Comparison of ENCODE assay signal across 17 cellular contexts in genomic region chr2:95058989-95059601, GRCh38. TPM values are rescaled to one million over a fixed set of nuclear protein-coding genes. Genes with fewer than 3 reads are reported as not detected.
DNase-seq lines count a peak whose midpoint lies in the region; ATAC-seq and TF ChIP-seq lines count a peak whose summit lies in the region.
"Had no signal": no experiment of that assay in that cellular context is flagged by ENCODE, and none has a peak within 500 bp of the region (broad histone marks: within the 10 kb centered on the region; RNA-seq: fewer than 3 reads in every experiment).

No MANE protein-coding gene starts in this region.

- ATAC-seq in CD4-positive, CD25-positive, alpha-beta regulatory T cell (ENCODE audit: low read depth in 2 of 2), result no peak
- no peak for ATAC-seq in PC-3
- ATAC-seq: activated T-helper 17 cell treated with anti-CD3 and anti-CD28 coated beads, Interleukin-2, amount 50 U/mL, for 72 hours; stimulated activated effector memory CD8-positive, alpha-beta T cell treated with anti-CD3 and anti-CD28 coated beads, Interleukin-12 subunit alpha, Interleukin-12 subunit beta, amount 100 ng/mL, for 72 hours had no signal

- H3F3A ChIP-seq in PC-3 (ENCODE audit: low read length, unreplicated experiment), result no peaks in the 10 kb centered on the region
- no peaks in the 10 kb centered on the region for H3F3A ChIP-seq in MM.1S (ENCODE audit: insufficient read depth, low read length)

- intact Hi-C loops in PC-3 (cut with micrococcal nuclease) (no loop called here), posterior vena cava (cut with DNase I) (no loop called here)

- no TSS peak for BruUV-seq in PC-3 (replicated peaks; lab: Mats Ljungman, UMichigan)

- no peaks in the 10 kb centered on the region for H3K9me3 Mint-ChIP-seq in CD4-positive, CD25-positive, alpha-beta regulatory T cell
- H3K9me3 Mint-ChIP-seq: activated CD4-positive, alpha-beta T cell treated with anti-CD3 and anti-CD28 coated beads, Interleukin-2, amount 10 ng/mL, durations not matched to agents 24 days and 14 days; activated T-helper 17 cell treated with anti-CD3 and anti-CD28 coated beads, Interleukin-2, amount 50 U/mL, for 72 hours; stimulated activated effector memory CD8-positive, alpha-beta T cell treated with anti-CD3 and anti-CD28 coated beads, Interleukin-12 subunit alpha, Interleukin-12 subunit beta, amount 100 ng/mL, for 72 hours had no signal

- H3K4me2 ChIP-seq in PC-3 (ENCODE audit: low read length) (0 out of 2 replicates have a peak overlapping the region, but pooled peaks have one; percentile 35), MM.1S (ENCODE audit: low read depth, low read length) (no peak overlapping the region)

- peaks cover 16 to 74% (median 39%) of the 10 kb centered on the region in 4 donors for H3K4me1 Mint-ChIP-seq in CD4-positive, CD25-positive, alpha-beta regulatory T cell

- no peaks in the 10 kb centered on the region for H3K9me3 ChIP-seq in CD4-positive, CD25-positive, alpha-beta regulatory T cell (ENCODE audit: control insufficient read depth in 2 of 2, low read length in 2 of 2)
- no peaks in the 10 kb centered on the region for H3K9me3 ChIP-seq in PC-3 (ENCODE audit: low read length)
- no peaks in the 10 kb centered on the region for H3K9me3 ChIP-seq in MM.1S (replicated peaks; ENCODE audit: insufficient read depth, low read length)

- H3K27ac Mint-ChIP-seq in CD4-positive, CD25-positive, alpha-beta regulatory T cell, result peak overlapping the region in 2 of 3 donors; percentile 64 to 69

- DNase-seq in CD4-positive, CD25-positive, alpha-beta regulatory T cell, result no peak
- DNase-seq in PC-3 (no peak), islet precursor cell (peak; percentile 51), posterior vena cava (ENCODE audit: low spot score) (peak; percentile 67), MM.1S (no peak), NCI-H748 (lab: John Stamatoyannopoulos, UW; ENCODE audit: unreplicated experiment) (no peak), T-helper 2 cell (no peak)
- DNase-seq: activated CD4-positive, alpha-beta T cell treated with anti-CD3 and anti-CD28 coated beads, Interleukin-2, amount 10 ng/mL, durations not matched to agents 24 days and 14 days; GOT3; mammary epithelial cell; NCI-H2107; NCI-H774 had no signal

- no peak overlapping the region for H2AFZ ChIP-seq in PC-3 (ENCODE audit: low read length)
- H2AFZ ChIP-seq in MM.1S (ENCODE audit: low read length), result no peak overlapping the region

- TF ChIP-seq CTCF in PC-3 (conservative IDR thresholded peaks at IDR 0.05; ENCODE audit: low read depth, low read length) (no peak), MM.1S (IDR thresholded peaks at IDR 0.05; ENCODE audit: low read length) (no peak)

- CTCF ChIA-PET in PC-3 (lab: Charles Lee), result interaction anchor here (0.7 kb wide), 1 partner anchor 16 kb away, joined by 3 read pairs; no protein-coding TSS in a partner anchor

- H3K36me3 ChIP-seq in CD4-positive, CD25-positive, alpha-beta regulatory T cell (ENCODE audit: control insufficient read depth, insufficient read depth, low read length), result no peaks in the 10 kb centered on the region
- H3K36me3 ChIP-seq in PC-3 (ENCODE audit: low read depth, low read length), result no peaks in the 10 kb centered on the region
- H3K36me3 ChIP-seq in MM.1S (replicated peaks; ENCODE audit: insufficient read depth, low read length), result no peaks in the 10 kb centered on the region

- H3K9ac ChIP-seq in PC-3 (ENCODE audit: low read length) (no peak overlapping the region), MM.1S (ENCODE audit: low read length) (no peak overlapping the region)

- H4K20me1 ChIP-seq in PC-3 (ENCODE audit: low read length) (no peaks in the 10 kb centered on the region), MM.1S (ENCODE audit: insufficient read depth, low read length) (no peaks in the 10 kb centered on the region)

- peaks cover 55% of the 10 kb centered on the region for H3K4me1 ChIP-seq in CD4-positive, CD25-positive, alpha-beta regulatory T cell (ENCODE audit: control insufficient read depth, insufficient read depth, low read length, poor library complexity, severe bottlenecking)
- H3K4me1 ChIP-seq in PC-3 (ENCODE audit: insufficient read depth, low read length), result peaks cover 69% of the 10 kb centered on the region
- peaks cover 7% of the 10 kb centered on the region; the same call in 1 of the 2 replicates for H3K4me1 ChIP-seq in MM.1S (ENCODE audit: low read length)

- no peak overlapping the region for H3K4me3 ChIP-seq in CD4-positive, CD25-positive, alpha-beta regulatory T cell (ENCODE audit: low read depth, low read length)
- H3K4me3 ChIP-seq in PC-3 (ENCODE audit: low read length), result no peak overlapping the region
- no peak overlapping the region for H3K4me3 ChIP-seq in MM.1S (ENCODE audit: low read length)

- no peaks in the 10 kb centered on the region for H3K27me3 Mint-ChIP-seq in CD4-positive, CD25-positive, alpha-beta regulatory T cell
- H3K27me3 Mint-ChIP-seq: activated CD4-positive, alpha-beta T cell treated with anti-CD3 and anti-CD28 coated beads, Interleukin-2, amount 10 ng/mL, durations not matched to agents 24 days and 14 days; activated T-helper 17 cell treated with anti-CD3 and anti-CD28 coated beads, Interleukin-2, amount 50 U/mL, for 72 hours had no signal

- H3K4me3 Mint-ChIP-seq in CD4-positive, CD25-positive, alpha-beta regulatory T cell, result peak overlapping the region in 1 of 4 donors; percentile 38
- H3K4me3 Mint-ChIP-seq: activated CD4-positive, alpha-beta T cell treated with anti-CD3 and anti-CD28 coated beads, Interleukin-2, amount 10 ng/mL, durations not matched to agents 24 days and 14 days; activated T-helper 17 cell treated with anti-CD3 and anti-CD28 coated beads, Interleukin-2, amount 50 U/mL, for 72 hours; stimulated activated effector memory CD8-positive, alpha-beta T cell treated with anti-CD3 and anti-CD28 coated beads, Interleukin-12 subunit alpha, Interleukin-12 subunit beta, amount 100 ng/mL, for 72 hours had no signal

- POLR2A ChIA-PET in PC-3 (lab: Charles Lee; ENCODE audit: unreplicated experiment), result no interaction called here

- H3K27ac ChIP-seq in CD4-positive, CD25-positive, alpha-beta regulatory T cell (ENCODE audit: insufficient read depth, low read length, poor library complexity, severe bottlenecking), result no peak overlapping the region
- no peak overlapping the region for H3K27ac ChIP-seq in PC-3 (ENCODE audit: low read length)
- H3K27ac ChIP-seq in MM.1S (ENCODE audit: low read length), result no peak overlapping the region

- H3K27me3 ChIP-seq in CD4-positive, CD25-positive, alpha-beta regulatory T cell (ENCODE audit: control insufficient read depth, insufficient read depth, low read length), result no peaks in the 10 kb centered on the region
- H3K27me3 ChIP-seq in PC-3 (ENCODE audit: low read length) (no peaks in the 10 kb centered on the region), MM.1S (replicated peaks; ENCODE audit: insufficient read depth, low read length) (no peaks in the 10 kb centered on the region)

- no peaks in the 10 kb centered on the region for H3K79me2 ChIP-seq in PC-3 (ENCODE audit: low read length)
- H3K79me2 ChIP-seq in MM.1S (ENCODE audit: low read length), result no peaks in the 10 kb centered on the region

- no peaks in the 10 kb centered on the region for H3K9me2 ChIP-seq in PC-3 (replicated peaks; ENCODE audit: low read length)
- H3K9me2 ChIP-seq in MM.1S (replicated peaks; ENCODE audit: insufficient read depth, low read length), result no peaks in the 10 kb centered on the region

- H3K36me3 Mint-ChIP-seq in CD4-positive, CD25-positive, alpha-beta regulatory T cell, result no peaks in the 10 kb centered on the region
- H3K36me3 Mint-ChIP-seq: stimulated activated effector memory CD8-positive, alpha-beta T cell treated with anti-CD3 and anti-CD28 coated beads, Interleukin-12 subunit alpha, Interleukin-12 subunit beta, amount 100 ng/mL, for 72 hours had no signal

RNA-seq across cellular contexts. Expression of gene MAL, which starts 33.6 kb away (rescaled TPM):
- total RNA-seq in CD4-positive, CD25-positive, alpha-beta regulatory T cell, result 130 TPM
- polyA plus RNA-seq in CD4-positive, CD25-positive, alpha-beta regulatory T cell, result 100 to 1,000 TPM; 173 to 263 (median 213) TPM
- 0.63 and 1.6 TPM in 2 replicates for total RNA-seq in PC-3 (2014; rRNA removed)
- 1 to 10 TPM; 1.0 to 1.6 TPM for total RNA-seq in posterior vena cava
- total RNA-seq: dermis microvascular lymphatic vessel endothelial cell, mammary epithelial cell had no signal
- polyA plus RNA-seq: BJ, mammary epithelial cell, neural cell had no signal

Comparison
In these comparisons a context has a peak if more than half of its experiments do, and no peak if none do; other contexts are left out.
1. DNase-seq: peak in islet precursor cell (single experiment) and posterior vena cava (single experiment); none in CD4-positive, CD25-positive, alpha-beta regulatory T cell (0 of 3), PC-3 (single experiment), MM.1S (single experiment), NCI-H748 (single experiment) and T-helper 2 cell (0 of 5).
2. RNA of gene MAL, which starts 33.6 kb away (total RNA-seq): 130 TPM in CD4-positive, CD25-positive, alpha-beta regulatory T cell (single experiment); 0.63 to 1.6 TPM in PC-3 and 1.0 to 1.6 TPM in posterior vena cava; every median in the first group is over 10 times any median in the second.